ENCODE assay signal across 7 cellular contexts in the genomic region with DNA sequence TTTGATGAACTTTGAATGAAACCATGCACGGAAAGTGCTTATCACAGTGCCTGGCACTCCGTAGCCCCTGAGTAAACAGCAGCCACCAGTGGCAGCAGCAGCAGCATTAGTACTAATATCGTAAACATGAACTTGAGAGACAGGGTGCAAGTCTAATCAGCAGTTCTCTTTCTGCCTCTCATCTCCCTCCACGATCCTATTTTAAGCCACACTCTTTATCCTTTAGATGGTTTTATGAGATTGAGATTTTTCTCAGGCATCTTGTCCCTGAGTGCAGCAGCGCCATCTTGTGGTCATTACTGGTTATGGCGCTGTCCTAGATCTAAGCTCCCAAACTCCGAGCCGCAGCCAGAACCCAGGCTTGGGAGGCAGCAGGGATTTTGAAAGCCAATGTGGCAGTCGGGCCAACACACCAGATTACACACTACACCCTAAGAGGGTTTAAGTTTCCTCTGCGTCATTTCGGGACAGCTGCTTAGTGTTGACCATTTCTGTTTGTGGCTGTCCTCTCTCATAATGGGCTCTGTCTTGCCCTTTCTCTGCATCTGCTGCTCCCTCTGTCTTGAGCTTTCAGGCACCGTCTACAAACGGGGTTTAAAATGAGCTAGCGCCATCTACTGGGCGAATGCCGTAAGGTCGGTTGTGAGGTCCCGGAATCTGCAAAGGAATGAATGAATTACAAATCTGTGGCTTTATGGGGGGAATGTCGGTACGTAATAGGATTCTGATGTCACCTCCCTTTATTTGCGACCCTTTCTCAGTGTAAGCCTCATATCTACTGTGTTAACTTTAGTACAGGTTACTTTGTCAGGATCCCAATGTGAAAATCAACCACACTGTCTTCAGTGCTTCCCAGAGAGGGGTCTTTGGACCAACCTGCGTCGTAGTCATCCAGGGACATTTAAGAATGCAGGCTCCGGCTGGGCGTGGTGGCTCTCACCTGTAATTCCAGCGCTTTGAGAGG.
A peak's percentile ranks its signal among the peaks of the same experiment; 100 is the strongest.
DNase-seq lines count a peak whose midpoint lies in the region; ATAC-seq and TF ChIP-seq lines count a peak whose summit lies in the region.

No MANE protein-coding gene starts in this region.

- ATAC-seq in GM18502 (IDR thresholded peaks at IDR 0.05; ENCODE audit: poor library complexity, unreplicated experiment) (peak; percentile 88), HG02970 (IDR thresholded peaks at IDR 0.05; ENCODE audit: low FRiP score, unreplicated experiment) (peak; percentile 77)

- H3K4me3 ChIP-seq in astrocyte of the spinal cord (ENCODE audit: low read depth, low read length) = peak overlapping the region; percentile 18
- peak overlapping the region; percentile 44 for H3K4me3 ChIP-seq in retinal pigment epithelial cell (ENCODE audit: low read length)

- in situ Hi-C loops in astrocyte of the spinal cord (cut with HindIII; ENCODE audit: low sequenced_read_pairs) = no loop called here

- DNase-seq in NCI-H187 (lab: John Stamatoyannopoulos, UW) = peak; percentile 41 to 82
- peak; percentile 78 for DNase-seq in T-helper 9 cell
- DNase-seq in astrocyte of the spinal cord (ENCODE audit: low read depth, low spot score) = peak; percentile 92
- peak; percentile 38 to 99 (median 81) for DNase-seq in hypothalamus (lab: John Stamatoyannopoulos, UW)
- peak; percentile 55 for DNase-seq in retinal pigment epithelial cell (ENCODE audit: low read depth)

- peak; percentile 84 for TF ChIP-seq CTCF in astrocyte of the spinal cord (IDR thresholded peaks at IDR 0.05; ENCODE audit: low read depth, low read length)
- TF ChIP-seq CTCF in retinal pigment epithelial cell (conservative IDR thresholded peaks at IDR 0.05; ENCODE audit: low read depth, low read length) = peak; percentile 84

Comparison
In these comparisons a context has a peak if more than half of its experiments do, and no peak if none do; other contexts are left out.
1. Peak in every context shown above with its lines: DNase-seq, ATAC-seq and H3K4me3 ChIP-seq.